9 cellular contexts compared by ENCODE assay signal in the genomic region with DNA sequence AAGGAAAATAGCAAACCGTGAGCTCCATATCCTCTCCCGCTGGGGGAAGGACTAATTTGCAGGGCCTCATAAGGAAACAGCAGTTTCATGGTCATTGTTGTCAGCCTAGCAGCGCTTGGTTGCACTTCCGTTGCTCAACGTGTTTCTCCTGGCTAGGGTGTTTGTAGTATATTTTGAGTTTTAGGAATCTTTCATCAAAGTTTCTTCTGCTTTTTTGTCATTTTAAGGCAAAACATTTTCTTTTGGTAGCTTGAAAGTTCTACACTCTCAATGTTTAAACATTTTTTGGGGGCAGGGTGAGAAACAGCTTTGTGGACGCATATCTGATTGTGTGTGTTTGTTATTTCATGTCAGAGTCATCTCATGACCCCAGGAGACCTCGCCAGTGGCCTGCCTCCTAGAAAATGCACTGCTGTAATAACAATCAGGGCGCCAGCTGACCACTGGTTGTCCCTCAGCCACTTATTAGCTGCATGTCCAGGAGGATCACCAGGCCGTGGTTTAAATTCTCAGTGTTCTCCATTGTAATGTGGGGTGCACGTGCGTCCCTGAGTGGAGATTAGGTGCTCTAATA. TPM values are rescaled to one million over a fixed set of nuclear protein-coding genes. Genes with fewer than 3 reads are reported as not detected.
A peak's percentile ranks its signal among the peaks of the same experiment; 100 is the strongest.
DNase-seq lines count a peak whose midpoint lies in the region; ATAC-seq, FAIRE-seq and TF ChIP-seq lines count a peak whose summit lies in the region.
"Had no signal": no experiment of that assay in that cellular context is flagged by ENCODE, and none has a peak within 500 bp of the region (broad histone marks: within the 10 kb centered on the region; RNA-seq: fewer than 3 reads in every experiment).

No MANE protein-coding gene starts in this region.

- ATAC-seq in HG03097 (IDR thresholded peaks at IDR 0.05; ENCODE audit: low FRiP score, unreplicated experiment) = no peak

- H3K4me3 ChIP-seq in OCI-LY3 (ENCODE audit: low read length) (peak overlapping the region; percentile 63; the same call in 1 of the 2 replicates), left ventricle myocardium inferior (peak overlapping the region; percentile 37), skeletal muscle tissue (ENCODE audit: low read length in 3 of 3) (peak overlapping the region in 2 of 3 donors; percentile 23 to 44)

- H3K36me3 ChIP-seq in OCI-LY3 (replicated peaks; ENCODE audit: low read depth, low read length) (peaks cover 2% of the 10 kb centered on the region), left ventricle myocardium inferior (no peaks in the 10 kb centered on the region), skeletal muscle tissue (ENCODE audit: control insufficient read depth in 3 of 3, insufficient read depth in 3 of 3, low read length in 3 of 3) (no peaks in the 10 kb centered on the region)

- H3K27ac ChIP-seq in OCI-LY3 (ENCODE audit: low read length) (no peak overlapping the region), left ventricle myocardium inferior (replicated peaks) (peak overlapping the region; percentile 80), skeletal muscle tissue (ENCODE audit: low read depth, low read length) (peak overlapping the region; percentile 71)

- intact Hi-C loops in left ventricle myocardium inferior (cut with micrococcal nuclease) = no loop called here

- H3K79me2 ChIP-seq in OCI-LY3 (ENCODE audit: low read length) = peaks cover 100% of the 10 kb centered on the region

- H3K4me2 ChIP-seq in OCI-LY3 (ENCODE audit: low read length) = peak overlapping the region; percentile 92

- H2AFZ ChIP-seq in OCI-LY3 (ENCODE audit: low read depth, low read length) = no peak overlapping the region

- H3K27me3 ChIP-seq in OCI-LY3 (ENCODE audit: low read depth, low read length) (no peaks in the 10 kb centered on the region), left ventricle myocardium inferior (ENCODE audit: low read depth) (no peaks in the 10 kb centered on the region), skeletal muscle tissue (ENCODE audit: control insufficient read depth in 3 of 3, insufficient read depth in 3 of 3, low read length in 3 of 3) (no peaks in the 10 kb centered on the region)

- no peak for FAIRE-seq in HTR-8/SVneo (lab: Jason Lieb, UNC)
- FAIRE-seq: A204.1 had no signal

- peak; percentile 62 for DNase-seq in SIG-M5 treated with dmso at 0.1 percent for 504 hours (lab: John Stamatoyannopoulos, UW; ENCODE audit: unreplicated experiment)
- no peak for DNase-seq in SIG-M5 (lab: John Stamatoyannopoulos, UW)
- DNase-seq in left ventricle myocardium inferior = peak; percentile 33
- no peak for DNase-seq in HTR-8/SVneo (ENCODE audit: insufficient read length, low spot score)
- DNase-seq in NCI-H1930 (lab: John Stamatoyannopoulos, UW) = no peak

- TF ChIP-seq CTCF in OCI-LY3 (IDR thresholded peaks at IDR 0.05; ENCODE audit: low read depth, low read length) (no peak), left ventricle myocardium inferior (IDR thresholded peaks at IDR 0.05; ENCODE audit: borderline replicate concordance) (no peak)

- H3K9ac ChIP-seq in OCI-LY3 (ENCODE audit: low read length) (peak overlapping the region; percentile 52), skeletal muscle tissue (ENCODE audit: low read depth in 1 of 3, low read length in 3 of 3) (peak overlapping the region; percentile 27 to 53 (median 47))

- H3K9me3 ChIP-seq in OCI-LY3 (ENCODE audit: insufficient read depth, low read length) (no peaks in the 10 kb centered on the region), left ventricle myocardium inferior (replicated peaks) (no peaks in the 10 kb centered on the region), skeletal muscle tissue (ENCODE audit: control insufficient read depth in 3 of 3, low read length in 3 of 3) (no peaks in the 10 kb centered on the region)

- H4K20me1 ChIP-seq in OCI-LY3 (ENCODE audit: insufficient read depth, low read length) = peaks cover 75% of the 10 kb centered on the region

- H3K4me1 ChIP-seq in OCI-LY3 (ENCODE audit: low read length) (peaks cover 59% of the 10 kb centered on the region), left ventricle myocardium inferior (peaks cover 67% of the 10 kb centered on the region), skeletal muscle tissue (ENCODE audit: control insufficient read depth in 3 of 3, insufficient read depth in 3 of 3, low read length in 3 of 3) (peaks cover 60 to 66% (median 60%) of the 10 kb centered on the region in 3 donors)

RNA-seq across cellular contexts. Expression of a gene that starts 20.6 kb away (rescaled TPM):
- total RNA-seq in left ventricle myocardium inferior = 6.5 TPM
- 12.0 TPM for total RNA-seq in skeletal muscle tissue

Comparison
In these comparisons a context has a peak if more than half of its experiments do, and no peak if none do; other contexts are left out.
1. DNase-seq: peak in SIG-M5 treated with dmso at 0.1 percent for 504 hours (single experiment) and left ventricle myocardium inferior (single experiment); none in SIG-M5 (single experiment), HTR-8/SVneo (single experiment) and NCI-H1930 (0 of 2).
2. Peak in every context shown above with its lines, with median percentiles within 50 percentile points of each other: H3K4me3 ChIP-seq.